19 cellular contexts compared by ENCODE assay signal in the genomic region with DNA sequence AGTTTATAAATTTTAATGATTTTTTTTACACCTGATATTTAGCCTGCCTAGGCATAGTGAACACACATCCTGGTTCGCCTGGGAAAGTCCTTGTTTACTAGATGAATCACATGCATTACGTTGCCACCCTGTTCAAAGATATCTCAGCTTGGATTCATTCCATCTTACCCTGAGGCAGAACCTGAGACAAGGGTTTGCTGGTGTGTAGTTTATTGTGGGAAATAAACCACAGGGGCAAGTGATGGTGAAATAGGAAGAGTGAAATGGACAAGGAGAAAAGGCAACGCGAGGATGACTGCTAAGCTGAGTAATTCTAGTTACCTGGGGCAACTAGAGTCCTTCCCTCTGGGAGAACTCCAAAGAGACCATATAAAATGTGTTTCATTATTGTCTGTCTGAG.
A peak's percentile ranks its signal among the peaks of the same experiment; 100 is the strongest.
DNase-seq lines count a peak whose midpoint lies in the region; ATAC-seq, FAIRE-seq and TF ChIP-seq lines count a peak whose summit lies in the region.
"Had no signal": no experiment of that assay in that cellular context is flagged by ENCODE, and none has a peak within 500 bp of the region (broad histone marks: within the 10 kb centered on the region; RNA-seq: fewer than 3 reads in every experiment).

No MANE protein-coding gene starts in this region.

- H3K36me3 Mint-ChIP-seq in progenitor cell of endocrine pancreas (ENCODE audit: insufficient read depth): no peaks in the 10 kb centered on the region

- H3K36me3 ChIP-seq in PC-3 (ENCODE audit: low read depth, low read length): no peaks in the 10 kb centered on the region
- no peaks in the 10 kb centered on the region for H3K36me3 ChIP-seq in H1 (ENCODE audit: control insufficient read depth in 2 of 4, insufficient read depth in 4 of 4, low read length in 3 of 4)
- H3K36me3 ChIP-seq: brain microvascular endothelial cell, ovary had no signal

- H3K4me3 Mint-ChIP-seq in progenitor cell of endocrine pancreas (ENCODE audit: low read depth): no peak overlapping the region
- H3K4me3 Mint-ChIP-seq: CD4-positive, alpha-beta T cell had no signal

- H3K14ac ChIP-seq in H1 (ENCODE audit: insufficient read length): no peak overlapping the region

- H2BK15ac ChIP-seq in H1 (ENCODE audit: low read length): no peak overlapping the region

- TF ChIP-seq POLR2A in H1 (IDR thresholded peaks at IDR 0.05; ENCODE audit: control extremely low read depth in 1 of 2, low read depth in 2 of 2, low read length in 2 of 2): no peak

- H2BK5ac ChIP-seq in H1 (ENCODE audit: low read depth, low read length): no peak overlapping the region

- H3K18ac ChIP-seq in H1 (ENCODE audit: extremely low read depth, low read length): no peak overlapping the region

- BruUV-seq in PC-3 (replicated peaks; lab: Mats Ljungman, UMichigan): no TSS peak

- H2BK20ac ChIP-seq in H1 (ENCODE audit: low read length): no peak overlapping the region

- H3K23ac ChIP-seq in H1 (ENCODE audit: insufficient read length): no peak overlapping the region

- no peaks in the 10 kb centered on the region for H3K27me3 Mint-ChIP-seq in progenitor cell of endocrine pancreas
- H3K27me3 Mint-ChIP-seq: CD4-positive, alpha-beta T cell had no signal

- H3K56ac ChIP-seq in H1 (replicated peaks; ENCODE audit: insufficient read length, low read depth, low read length): no peak overlapping the region

- TF ChIP-seq EP300 in H1 (IDR thresholded peaks at IDR 0.05; ENCODE audit: borderline replicate concordance in 1 of 2, low read depth in 2 of 2, low read length in 2 of 2): no peak

- no peak overlapping the region for H4K8ac ChIP-seq in H1 (ENCODE audit: extremely low read depth, insufficient read depth, low read length)

- H3K27ac ChIP-seq in PC-3 (ENCODE audit: low read length) (peak overlapping the region; percentile 94), H1 (ENCODE audit: low read depth, low read length) (no peak overlapping the region)
- H3K27ac ChIP-seq: brain microvascular endothelial cell, ovary, skin epidermis had no signal

- H2AFZ ChIP-seq in PC-3 (ENCODE audit: low read length) (0 out of 2 replicates have a peak overlapping the region, but pooled peaks have one; percentile 43), H1 (ENCODE audit: low read length) (no peak overlapping the region)

- H3K4me3 ChIP-seq in PC-3 (ENCODE audit: low read length): no peak overlapping the region
- no peak overlapping the region for H3K4me3 ChIP-seq in H1 (ENCODE audit: extremely low read depth in 1 of 4, insufficient read depth in 2 of 4, low read depth in 3 of 4, low read length in 4 of 4)
- H3K4me3 ChIP-seq: ovary, skin epidermis had no signal

- no peaks in the 10 kb centered on the region for H3F3A ChIP-seq in PC-3 (ENCODE audit: low read length, unreplicated experiment)

- 90% methylated on average over 4 of the region's 4 CpGs; no CpG with 5 or more reads in 1 of the 2 experiments for WGBS in H1 (ENCODE audit: extremely low coverage in 1 of 2, insufficient coverage in 1 of 2, insufficient read length in 1 of 2, insufficient replicate concordance in 2 of 2, low coverage in 1 of 2, low lambda C conversion rate in 2 of 2, missing lambda C conversion rate in 1 of 2), 2 experiments

- no peak overlapping the region for H2AK5ac ChIP-seq in H1 (ENCODE audit: low read depth, low read length)

- no peaks in the 10 kb centered on the region for H3K79me1 ChIP-seq in H1 (ENCODE audit: low read depth, low read length)

- ATAC-seq in PC-3 (no peak; the same call in 1 of the 2 replicates), omental fat pad (ENCODE audit: low FRiP score) (no peak), left lobe of liver (no peak)
- ATAC-seq: left colon had no signal

- H3K4me1 ChIP-seq in PC-3 (ENCODE audit: insufficient read depth, low read length) (peaks cover 10% of the 10 kb centered on the region), H1 (replicated peaks in 1 of 4; ENCODE audit: control insufficient read depth in 3 of 4, insufficient read depth in 4 of 4, low read length in 3 of 4) (no peaks in the 10 kb centered on the region)

- no peaks in the 10 kb centered on the region for H3K4me1 Mint-ChIP-seq in progenitor cell of endocrine pancreas (ENCODE audit: low read depth)

- H3K9me2 ChIP-seq in PC-3 (replicated peaks; ENCODE audit: low read length): no peaks in the 10 kb centered on the region

- no peak for TF ChIP-seq RAD21 in H1 (IDR thresholded peaks at IDR 0.05 in 1 of 2, conservative IDR thresholded peaks at IDR 0.05 in 1 of 2; ENCODE audit: low read depth in 2 of 2, low read length in 2 of 2)

- H3K9me3 Mint-ChIP-seq in progenitor cell of endocrine pancreas (ENCODE audit: low read depth): no peaks in the 10 kb centered on the region

- no peak overlapping the region for H2BK12ac ChIP-seq in H1 (ENCODE audit: low read depth, low read length)

- peak; percentile 3 for DNase-seq in NCI-H2029 (lab: John Stamatoyannopoulos, UW)
- no peak for DNase-seq in NCI-H2029 treated with DMSO at 0.1 percent for 48 hours (lab: John Stamatoyannopoulos, UW)
- peak; percentile 93 for DNase-seq in PC-3
- no peak for DNase-seq in H1 (ENCODE audit: low read depth in 1 of 2, low spot score in 2 of 2)
- peak; percentile 28 for DNase-seq in urothelium cell line (ENCODE audit: low spot score)
- no peak for DNase-seq in omental fat pad (ENCODE audit: low spot score)
- DNase-seq in progenitor cell of endocrine pancreas (ENCODE audit: low spot score, unreplicated experiment): no peak
- no peak for DNase-seq in left lobe of liver (ENCODE audit: low spot score)
- DNase-seq: 8988T; activated naive CD4-positive, alpha-beta T cell treated with Interleukin-2 at 50 U/mL for 16 hours; brain microvascular endothelial cell; CD4-positive, alpha-beta T cell; hippocampal formation; Karpas-422; left colon; NCI-H1694; ovary; T-helper 1 cell had no signal

- TF ChIP-seq CTCF in PC-3 (conservative IDR thresholded peaks at IDR 0.05; ENCODE audit: low read depth, low read length): no peak
- TF ChIP-seq CTCF in H1 (IDR thresholded peaks at IDR 0.05; ENCODE audit: control extremely low read depth in 1 of 3, insufficient read depth in 1 of 3, low read depth in 1 of 3, low read length in 3 of 3): no peak
- no peak for TF ChIP-seq CTCF in omental fat pad (IDR thresholded peaks at IDR 0.05)
- no peak for TF ChIP-seq CTCF in progenitor cell of endocrine pancreas (IDR thresholded peaks at IDR 0.05; ENCODE audit: unreplicated experiment)

- H3K27me3 ChIP-seq in PC-3 (ENCODE audit: low read length) (no peaks in the 10 kb centered on the region), H1 (replicated peaks in 1 of 4; ENCODE audit: control insufficient read depth in 3 of 4, extremely low read depth in 1 of 4, insufficient read depth in 3 of 4, low read length in 3 of 4) (no peaks in the 10 kb centered on the region)
- H3K27me3 ChIP-seq: brain microvascular endothelial cell, ovary had no signal

- H4K91ac ChIP-seq in H1 (replicated peaks; ENCODE audit: insufficient read length, low read length): no peak overlapping the region

- H3K9me3 ChIP-seq in PC-3 (ENCODE audit: low read length) (no peaks in the 10 kb centered on the region), H1 (ENCODE audit: insufficient read depth in 2 of 2, low read depth in 1 of 2, low read length in 1 of 2) (no peaks in the 10 kb centered on the region)
- H3K9me3 ChIP-seq: ovary had no signal

- intact Hi-C loops in PC-3 (cut with micrococcal nuclease): no loop called here

- H3K9ac ChIP-seq in PC-3 (ENCODE audit: low read length): peak overlapping the region; percentile 55
- H3K9ac ChIP-seq in H1 (replicated peaks in 1 of 4; ENCODE audit: extremely low read depth in 1 of 4, low read depth in 3 of 4, low read length in 3 of 4): no peak overlapping the region

- H2BK120ac ChIP-seq in H1 (replicated peaks; ENCODE audit: low read depth, low read length): peak overlapping the region; percentile 72

- CTCF ChIA-PET in PC-3 (lab: Charles Lee): no interaction called here
- CTCF ChIA-PET in H1 (lab: Charles Lee; ENCODE audit: partially characterized antibody): interaction anchor here (0.6 to 0.8 kb wide), 2 partner anchors 36 to 53 kb away, joined by 3 read pairs; no protein-coding TSS in a partner anchor

- no peak overlapping the region for H3K27ac Mint-ChIP-seq in progenitor cell of endocrine pancreas
- H3K27ac Mint-ChIP-seq: CD4-positive, alpha-beta T cell had no signal

- H4K20me1 ChIP-seq in PC-3 (ENCODE audit: low read length) (no peaks in the 10 kb centered on the region), H1 (replicated peaks in 1 of 2; ENCODE audit: control insufficient read depth in 1 of 2, insufficient read depth in 2 of 2, low read length in 2 of 2) (no peaks in the 10 kb centered on the region)

- H3K4me2 ChIP-seq in PC-3 (ENCODE audit: low read length): no peak overlapping the region; the same call in 1 of the 2 replicates
- H3K4me2 ChIP-seq in H1 (ENCODE audit: insufficient read depth in 1 of 2, low read depth in 2 of 2, low read length in 2 of 2): no peak overlapping the region

- no peak overlapping the region for H4K5ac ChIP-seq in H1 (ENCODE audit: insufficient read length, low read depth, low read length)

- H3K4ac ChIP-seq in H1 (replicated peaks; ENCODE audit: insufficient read length, low read depth, low read length): no peak overlapping the region

- no peaks in the 10 kb centered on the region for H3K23me2 ChIP-seq in H1 (ENCODE audit: low read depth, low read length)

- POLR2A ChIA-PET in PC-3 (lab: Charles Lee; ENCODE audit: unreplicated experiment): no interaction called here
- POLR2A ChIA-PET in H1 (lab: Charles Lee; ENCODE audit: partially characterized antibody): no interaction called here

- H3K79me2 ChIP-seq in PC-3 (ENCODE audit: low read length): no peaks in the 10 kb centered on the region
- no peaks in the 10 kb centered on the region for H3K79me2 ChIP-seq in H1 (ENCODE audit: control insufficient read depth in 1 of 2, insufficient read depth in 2 of 2, low read length in 2 of 2)

- FAIRE-seq in H1 (lab: Jason Lieb, UNC): no peak
- FAIRE-seq in urothelium cell line (lab: Jason Lieb, UNC): no peak

TF ChIP-seq in H1, 55 proteins besides CTCF, POLR2A, EP300 and RAD21 (continues in another document):
- TF ChIP-seq YY1 (IDR thresholded peaks at IDR 0.05; ENCODE audit: low read depth, low read length) (no peak), SP1 (IDR thresholded peaks at IDR 0.05; ENCODE audit: low read depth, low read length) (no peak), PHF8 (conservative IDR thresholded peaks at IDR 0.05; ENCODE audit: low read depth, low read length) (no peak), ASH2L (IDR thresholded peaks at IDR 0.05; ENCODE audit: low read length) (no peak)
- TF ChIP-seq, protein P1, sequence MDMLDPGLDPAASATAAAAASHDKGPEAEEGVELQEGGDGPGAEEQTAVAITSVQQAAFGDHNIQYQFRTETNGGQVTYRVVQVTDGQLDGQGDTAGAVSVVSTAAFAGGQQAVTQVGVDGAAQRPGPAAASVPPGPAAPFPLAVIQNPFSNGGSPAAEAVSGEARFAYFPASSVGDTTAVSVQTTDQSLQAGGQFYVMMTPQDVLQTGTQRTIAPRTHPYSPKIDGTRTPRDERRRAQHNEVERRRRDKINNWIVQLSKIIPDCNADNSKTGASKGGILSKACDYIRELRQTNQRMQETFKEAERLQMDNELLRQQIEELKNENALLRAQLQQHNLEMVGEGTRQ (IDR thresholded peaks at IDR 0.05; ENCODE audit: low read length): no peak

Comparison
In these comparisons a context has a peak if more than half of its experiments do, and no peak if none do; other contexts are left out.
1. DNase-seq: peak in NCI-H2029 (single experiment), PC-3 (single experiment) and urothelium cell line (single experiment); none in NCI-H2029 treated with DMSO at 0.1 percent for 48 hours (single experiment), H1 (0 of 2), omental fat pad (single experiment), progenitor cell of endocrine pancreas (single experiment) and left lobe of liver (single experiment).